ENCODE assay signal across 8 cellular contexts in the genomic region with DNA sequence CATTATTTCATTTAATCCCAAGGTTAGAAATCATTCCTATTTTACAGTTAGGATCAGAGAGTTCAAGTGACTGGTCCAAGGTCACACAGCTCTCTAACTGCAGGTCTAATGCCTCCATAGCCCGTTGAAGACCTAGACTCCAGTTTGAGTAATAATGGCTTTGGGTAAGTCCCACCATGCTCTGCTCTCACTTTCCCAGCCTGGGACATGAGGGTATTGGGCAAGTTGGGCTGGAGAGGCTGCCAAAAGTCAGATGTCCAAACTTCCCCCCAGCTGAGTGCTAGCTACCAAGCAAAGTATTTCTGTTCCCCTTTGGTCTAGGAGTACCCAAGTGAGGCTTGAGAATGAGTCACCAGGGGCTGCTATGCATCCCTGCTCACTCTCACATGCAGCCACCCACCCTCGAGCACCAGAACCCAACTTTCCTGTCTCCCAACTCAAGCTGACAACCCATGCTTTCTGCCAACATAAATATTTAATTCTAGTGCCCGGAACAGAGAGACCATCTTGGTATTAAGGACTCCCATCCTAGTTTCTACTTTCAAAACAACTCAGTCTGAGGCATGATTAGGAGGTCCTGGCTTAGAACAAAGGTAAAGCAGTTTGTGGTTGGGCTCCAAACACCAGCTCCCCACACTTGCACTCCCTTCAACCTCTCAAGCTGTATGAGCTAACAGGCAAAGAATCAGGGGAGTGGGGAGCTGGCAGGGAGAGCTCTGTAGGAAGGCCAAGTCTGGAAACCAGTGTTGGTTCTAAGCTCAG.
A peak's percentile ranks its signal among the peaks of the same experiment; 100 is the strongest.
DNase-seq lines count a peak whose midpoint lies in the region; ATAC-seq and TF ChIP-seq lines count a peak whose summit lies in the region.

No MANE protein-coding gene starts in this region.

- no peak overlapping the region for H3K9ac ChIP-seq in neural progenitor cell

- H3K36me3 ChIP-seq in neural progenitor cell, result no peaks in the 10 kb centered on the region

- TF ChIP-seq CTCF in astrocyte of the cerebellum (IDR thresholded peaks at IDR 0.05; ENCODE audit: low read depth, low read length, missing control alignments), result no peak
- TF ChIP-seq CTCF in retinal pigment epithelial cell (conservative IDR thresholded peaks at IDR 0.05; ENCODE audit: low read depth, low read length), result no peak
- no peak for TF ChIP-seq CTCF in neural progenitor cell (IDR thresholded peaks at IDR 0.05)

- H3F3A ChIP-seq in neural progenitor cell (ENCODE audit: low read depth), result no peaks in the 10 kb centered on the region

- H3K4me2 ChIP-seq in neural progenitor cell, result no peak overlapping the region

- in situ Hi-C loops in astrocyte of the cerebellum (cut with HindIII; ENCODE audit: low sequenced_read_pairs), result no loop called here

- no peaks in the 10 kb centered on the region for H3K4me1 ChIP-seq in neural progenitor cell

- H3K27ac ChIP-seq in neural progenitor cell, result no peak overlapping the region

- H3K36me3 Mint-ChIP-seq in neural progenitor cell, result no peaks in the 10 kb centered on the region

- DNase-seq in astrocyte of the cerebellum (ENCODE audit: low read depth) (peak; percentile 81), retinal pigment epithelial cell (ENCODE audit: low read depth) (peak; percentile 34), LoVo (ENCODE audit: low spot score) (no peak), SK-N-DZ (ENCODE audit: low spot score) (no peak), neural progenitor cell (ENCODE audit: low spot score) (no peak), D341Med (ENCODE audit: low spot score) (no peak)

- ATAC-seq in GM19351 (IDR thresholded peaks at IDR 0.05; ENCODE audit: unreplicated experiment), result peak; percentile 93
- ATAC-seq in HG03060 (IDR thresholded peaks at IDR 0.05; ENCODE audit: low read depth, unreplicated experiment), result peak; percentile 91

- H2AFZ ChIP-seq in neural progenitor cell (replicated peaks), result no peak overlapping the region

- no peak overlapping the region for H3K27ac Mint-ChIP-seq in neural progenitor cell

- H4K20me1 ChIP-seq in neural progenitor cell (ENCODE audit: low read depth), result no peaks in the 10 kb centered on the region

- peaks cover 4% of the 10 kb centered on the region for H3K27me3 Mint-ChIP-seq in neural progenitor cell (ENCODE audit: insufficient read depth, low read depth)

- H3K4me3 ChIP-seq in astrocyte of the cerebellum (ENCODE audit: low read depth, low read length) (no peak overlapping the region), retinal pigment epithelial cell (ENCODE audit: low read length) (no peak overlapping the region), neural progenitor cell (no peak overlapping the region)

- H3K4me3 Mint-ChIP-seq in neural progenitor cell, result no peak overlapping the region

- H3K79me2 ChIP-seq in neural progenitor cell (ENCODE audit: low read depth), result no peaks in the 10 kb centered on the region

- H3K27me3 ChIP-seq in neural progenitor cell, result no peaks in the 10 kb centered on the region

- peaks cover 3% of the 10 kb centered on the region for H3K9me3 Mint-ChIP-seq in neural progenitor cell

- H3K4me1 Mint-ChIP-seq in neural progenitor cell, result peaks cover 3% of the 10 kb centered on the region

- no peaks in the 10 kb centered on the region for H3K9me3 ChIP-seq in neural progenitor cell (ENCODE audit: low read depth)

Comparison
In these comparisons a context has a peak if more than half of its experiments do, and no peak if none do; other contexts are left out.
1. DNase-seq: peak in astrocyte of the cerebellum (single experiment) and retinal pigment epithelial cell (single experiment); none in LoVo (single experiment), SK-N-DZ (single experiment), neural progenitor cell (single experiment) and D341Med (single experiment).